Comparison of ENCODE assay signal across 1 cellular context in genomic region chr13:46637213-46637612, GRCh38.
TF ChIP-seq lines count a peak whose summit lies in the region.

No MANE protein-coding gene starts in this region.

TF ChIP-seq in WTC11, 78 proteins besides CTCF, POLR2A, EP300 and RAD21 (continued from another document):
- TF ChIP-seq, protein P1, sequence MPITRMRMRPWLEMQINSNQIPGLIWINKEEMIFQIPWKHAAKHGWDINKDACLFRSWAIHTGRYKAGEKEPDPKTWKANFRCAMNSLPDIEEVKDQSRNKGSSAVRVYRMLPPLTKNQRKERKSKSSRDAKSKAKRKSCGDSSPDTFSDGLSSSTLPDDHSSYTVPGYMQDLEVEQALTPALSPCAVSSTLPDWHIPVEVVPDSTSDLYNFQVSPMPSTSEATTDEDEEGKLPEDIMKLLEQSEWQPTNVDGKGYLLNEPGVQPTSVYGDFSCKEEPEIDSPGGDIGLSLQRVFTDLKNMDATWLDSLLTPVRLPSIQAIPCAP (CRISPR knock-in tag; IDR thresholded peaks at IDR 0.05), result no peak
- TF ChIP-seq GABPB1 (CRISPR knock-in tag; IDR thresholded peaks at IDR 0.05), result no peak
- TF ChIP-seq ATF2 (CRISPR knock-in tag; IDR thresholded peaks at IDR 0.05; ENCODE audit: borderline replicate concordance, low read depth), result no peak
